Comparison of ENCODE assay signal across 22 cellular contexts in the genomic region with DNA sequence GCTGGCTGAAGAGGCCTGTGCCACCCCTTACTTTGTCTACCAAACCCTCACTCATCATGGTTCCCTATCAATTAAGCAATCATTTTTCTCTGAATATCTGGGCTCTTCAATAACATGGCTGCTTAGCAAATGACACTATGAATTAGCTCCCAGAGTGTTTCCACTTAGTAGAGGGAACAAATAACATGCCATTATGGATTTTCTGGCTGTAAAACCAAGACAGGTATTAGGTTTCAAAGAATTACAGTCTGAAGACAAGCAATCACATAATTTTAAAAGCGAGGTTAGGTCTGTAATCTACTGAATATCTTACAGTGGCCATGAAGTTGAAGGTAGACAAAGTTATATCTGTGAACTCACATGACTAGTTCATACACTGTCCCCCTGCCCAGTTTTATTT.
"Had no signal": no experiment of that assay in that cellular context is flagged by ENCODE, and none has a peak within 500 bp of the region (broad histone marks: within the 10 kb centered on the region; RNA-seq: fewer than 3 reads in every experiment).

No MANE protein-coding gene starts in this region.

- H3K4me3 ChIP-seq: hepatocyte, left ventricle myocardium inferior, lower lobe of right lung, spleen, testis, tibial nerve, upper lobe of right lung had no signal

- H3K27me3 ChIP-seq: hepatocyte, spleen, testis, tibial nerve, upper lobe of right lung had no signal

- H3K4me1 ChIP-seq: left ventricle myocardium inferior, lower lobe of right lung, testis, upper lobe of right lung had no signal

- H3K27ac ChIP-seq: hepatocyte, left ventricle myocardium inferior, lower lobe of right lung, spleen, testis, tibial nerve, upper lobe of right lung had no signal

- H3K36me3 ChIP-seq: left ventricle myocardium inferior, lower lobe of right lung, spleen, tibial nerve, upper lobe of right lung had no signal

- H3K9me3 ChIP-seq: left ventricle myocardium inferior, lower lobe of right lung, spleen, testis, tibial nerve, upper lobe of right lung had no signal

- ATAC-seq: left cardiac atrium; lower lobe of right lung; natural killer cell; sciatic nerve; stimulated activated naive B cell treated with anti-CD40 and anti-IgM and Interleukin-4, amounts not matched to agents 10 μg/mL and 1 μg/mL and 100 μg/mL, for 72 hours; stimulated activated naive CD8-positive, alpha-beta T cell treated with anti-CD3 and anti-CD28 coated beads, Interleukin-15, amount 100 ng/mL, for 72 hours; upper lobe of right lung had no signal

- DNase-seq: effector CD4-positive, alpha-beta T cell; endodermal cell; erythroblast; foreskin melanocyte; head of caudate nucleus; kidney; left cardiac atrium; left ventricle myocardium inferior; lower lobe of right lung; natural killer cell; posterior cingulate gyrus; spleen; stimulated activated CD4-positive, alpha-beta T cell treated with anti-CD3 and anti-CD28 coated beads, Interleukin-15, amount 100 ng/mL, for 24 hours; stimulated activated CD4-positive, alpha-beta T cell treated with anti-CD3 and anti-CD28 coated beads, Interleukin-1b, Interleukin-23, amount 100 ng/mL, for 48 hours; stimulated activated CD4-positive, alpha-beta T cell treated with anti-CD3 and anti-CD28 coated beads, Interleukin-4, amount 100 ng/mL, for 4 hours; stimulated activated naive B cell treated with anti-CD40 and anti-IgM and Interleukin-4, amounts not matched to agents 10 μg/mL and 1 μg/mL and 100 μg/mL, for 72 hours; stimulated activated naive CD8-positive, alpha-beta T cell treated with anti-CD3 and anti-CD28 coated beads, Interleukin-15, amount 100 ng/mL, for 72 hours; testis; upper lobe of right lung had no signal
